In genomic region chr1:15526490-15527339, GRCh38 we compare ENCODE assay signal across 8 cellular contexts. TPM values are rescaled to one million over a fixed set of nuclear protein-coding genes. Genes with fewer than 3 reads are reported as not detected.
DNase-seq lines count a peak whose midpoint lies in the region; TF ChIP-seq lines count a peak whose summit lies in the region.

DNAJC16 (plus strand) TSS chr1:15526848; CDS start chr1:15529106, 2,258 bp downstream.

- peaks cover 60% of the 10 kb centered on the region for H3K4me1 Mint-ChIP-seq in nephron progenitor cell

- H3K4me1 ChIP-seq in stomach = peaks cover 30 to 51% (median 43%) of the 10 kb centered on the region in 4 donors

- 0 to 1% (median 0%) methylated on average over 22 to 65 of the region's 65 CpGs for WGBS in stomach, 5 donors

- H3K27me3 Mint-ChIP-seq in nephron progenitor cell (ENCODE audit: low read depth, poor library complexity) = peaks cover 5% of the 10 kb centered on the region

- intact Hi-C loops in stomach (cut with DNase I; ENCODE audit: low total_unique reads) = no loop called here

- peak within 1 kb of the TSS; percentile 91 for H3K4me3 ChIP-seq in fibroblast of the aortic adventitia (ENCODE audit: low read depth, low read length)
- peak within 1 kb of the TSS; percentile 78 to 94 (median 82) for H3K4me3 ChIP-seq in stomach

- peak within 1 kb of the TSS; percentile 97 to 99 (median 98) for H3K27ac ChIP-seq in stomach

- H3K9me3 ChIP-seq in stomach = no peaks in the 10 kb centered on the region

- DNase-seq in ELF-1 (ENCODE audit: low read depth, low spot score) (peak; percentile 100), H4 (ENCODE audit: low spot score) (peak; percentile 100), LoVo (ENCODE audit: low spot score) (peak; percentile 99), fibroblast of the aortic adventitia (ENCODE audit: low read depth) (peak; percentile 100), nephron progenitor cell (peak; percentile 94), stomach (peak; percentile 99)
- peak; percentile 98 for DNase-seq in activated effector memory CD4-positive, alpha-beta T cell treated with Interleukin-2 at 50 U/mL for 16 hours

- peak; percentile 87 for TF ChIP-seq POLR2A in Raji (IDR thresholded peaks at IDR 0.05; ENCODE audit: insufficient read depth, low read depth, low read length)
- TF ChIP-seq POLR2A in stomach (IDR thresholded peaks at IDR 0.05) = peak in 2 of 4 donors; percentile 51 to 80

- no peaks in the 10 kb centered on the region for H3K27me3 ChIP-seq in stomach

- peaks cover 0 to 22% (median 17%) of the 10 kb centered on the region in 4 donors for H3K36me3 ChIP-seq in stomach

- peak; percentile 36 for TF ChIP-seq CTCF in fibroblast of the aortic adventitia (IDR thresholded peaks at IDR 0.05; ENCODE audit: insufficient read depth, low read length)
- no peak for TF ChIP-seq CTCF in nephron progenitor cell (IDR thresholded peaks at IDR 0.05)
- peak in 2 of 7 experiments; percentile 26 to 42 for TF ChIP-seq CTCF in stomach (IDR thresholded peaks at IDR 0.05)

- peak within 1 kb of the TSS; percentile 92 for H3K4me3 Mint-ChIP-seq in nephron progenitor cell

- no peaks in the 10 kb centered on the region for H3K9me3 Mint-ChIP-seq in nephron progenitor cell

- peak within 1 kb of the TSS; percentile 100 for H3K27ac Mint-ChIP-seq in nephron progenitor cell

- H3K36me3 Mint-ChIP-seq in nephron progenitor cell (ENCODE audit: low read depth) = peaks cover 13% of the 10 kb centered on the region

- no peak for TF ChIP-seq EP300 in stomach (IDR thresholded peaks at IDR 0.05)

RNA-seq across cellular contexts. Expression of gene DNAJC16, which starts in this region (rescaled TPM):
- 8.1 and 15.2 TPM in 2 replicates for total RNA-seq in H4 (2014; rRNA removed; shearing (Covaris generic))
- total RNA-seq in fibroblast of the aortic adventitia (ENCODE audit: low replicate concordance) = 8.6 and 20.0 TPM in 2 replicates
- total RNA-seq in stomach = 10 to 100 TPM in 4 of 5 donors, 1 to 10 TPM in 1; 2.9 to 26.4 (median 21.7) TPM
- polyA plus RNA-seq in stomach = 1 to 10 TPM; 1.8 to 3.8 (median 2.6) TPM

Comparison
In these comparisons a context has a peak if more than half of its experiments do, and no peak if none do; other contexts are left out.
1. Peak in every context shown above with its lines: DNase-seq, H3K4me3 ChIP-seq and H3K27ac ChIP-seq.